ENCODE assay signal across 27 cellular contexts in genomic region chr7:68689087-68689433, GRCh38.
"Had no signal": no experiment of that assay in that cellular context is flagged by ENCODE, and none has a peak within 500 bp of the region (broad histone marks: within the 10 kb centered on the region; RNA-seq: fewer than 3 reads in every experiment).

No MANE protein-coding gene starts in this region.

- H3K4me1 Mint-ChIP-seq: activated B cell treated with CpG ODN at 0.5 μM for 24 hours; activated naive CD8-positive, alpha-beta T cell treated with anti-CD3 and anti-CD28 coated beads for 36 hours had no signal

- H3K36me3 ChIP-seq: tibial artery, vagina had no signal

- DNase-seq: activated B cell treated with CpG ODN at 0.5 μM for 24 hours; activated CD4-positive, alpha-beta memory T cell treated with anti-CD3 and anti-CD28 coated beads for 36 hours; activated CD4-positive, alpha-beta T cell treated with anti-CD3 and anti-CD28 coated beads for 4 hours; activated naive CD4-positive, alpha-beta T cell; activated naive CD8-positive, alpha-beta T cell treated with anti-CD3 and anti-CD28 coated beads for 36 hours; activated T-cell treated with anti-CD3 and anti-CD28 coated beads for 4 hours; central memory CD4-positive, alpha-beta T cell; dorsolateral prefrontal cortex; foreskin melanocyte; glutamatergic neuron; hypothalamus; kidney; occipital lobe; retina; stimulated activated CD4-positive, alpha-beta T cell treated with anti-CD3 and anti-CD28 coated beads, Interleukin-12 subunit alpha, Interleukin-12 subunit beta, amount 100 ng/mL, for 4 hours; stimulated activated CD4-positive, alpha-beta T cell treated with anti-CD3 and anti-CD28 coated beads, Interleukin-1b, Interleukin-23, amount 100 ng/mL, for 48 hours; stimulated activated CD8-positive, alpha-beta memory T cell treated with anti-CD3 and anti-CD28 coated beads, Interleukin-4, amount 100 ng/mL, for 48 hours; stimulated activated naive CD4-positive, alpha-beta T cell treated with Interleukin-2 at 50 U/mL for 16 hours; tibial artery had no signal

- H3K36me3 Mint-ChIP-seq: activated CD4-positive, alpha-beta memory T cell treated with anti-CD3 and anti-CD28 coated beads for 36 hours; activated naive CD8-positive, alpha-beta T cell treated with anti-CD3 and anti-CD28 coated beads for 36 hours; brain had no signal

- H3K27me3 Mint-ChIP-seq: activated B cell treated with CpG ODN at 0.5 μM for 24 hours; activated CD4-positive, alpha-beta memory T cell treated with anti-CD3 and anti-CD28 coated beads for 36 hours; activated naive CD8-positive, alpha-beta T cell treated with anti-CD3 and anti-CD28 coated beads for 36 hours had no signal

- H3K4me3 ChIP-seq: dorsolateral prefrontal cortex, lung, tibial artery, vagina had no signal

- H3K27ac Mint-ChIP-seq: activated B cell treated with CpG ODN at 0.5 μM for 24 hours; activated CD4-positive, alpha-beta memory T cell treated with anti-CD3 and anti-CD28 coated beads for 36 hours; activated naive CD8-positive, alpha-beta T cell treated with anti-CD3 and anti-CD28 coated beads for 36 hours; activated T-helper 1 cell treated with anti-CD3 and anti-CD28 coated beads, Interleukin-12 subunit alpha, Interleukin-12 subunit beta, Interleukin-2, Interleukin-4 antibody, amounts not matched to agents 30 ng/mL and 10 ng/mL and 1 ng/mL, durations not matched to agents 14 hours and 24 hours and 36 hours; T-helper 2 cell treated with Interferon-gamma antibody and Interleukin-4, amounts not matched to agents 5 μg/mL and 100 μg/mL, for 36 hours had no signal

- H3K9me3 ChIP-seq: tibial artery, vagina had no signal

- H3K27me3 ChIP-seq: tibial artery, vagina had no signal

- H3K4me3 Mint-ChIP-seq: activated B cell treated with CpG ODN at 0.5 μM for 24 hours; activated CD4-positive, alpha-beta memory T cell treated with anti-CD3 and anti-CD28 coated beads for 36 hours; activated naive CD8-positive, alpha-beta T cell treated with anti-CD3 and anti-CD28 coated beads for 36 hours; activated T-helper 1 cell treated with anti-CD3 and anti-CD28 coated beads, Interleukin-12 subunit alpha, Interleukin-12 subunit beta, Interleukin-2, Interleukin-4 antibody, amounts not matched to agents 30 ng/mL and 10 ng/mL and 1 ng/mL, durations not matched to agents 14 hours and 24 hours and 36 hours; endodermal cell; T-helper 2 cell treated with Interferon-gamma antibody and Interleukin-4, amounts not matched to agents 5 μg/mL and 100 μg/mL, for 36 hours had no signal

- H3K4me1 ChIP-seq: tibial artery, vagina had no signal

- H3K27ac ChIP-seq: dorsolateral prefrontal cortex, epithelial cell of prostate, tibial artery, vagina had no signal

- ATAC-seq: left lobe of liver had no signal
